Comparison of ENCODE assay signal across 26 cellular contexts in the genomic region with DNA sequence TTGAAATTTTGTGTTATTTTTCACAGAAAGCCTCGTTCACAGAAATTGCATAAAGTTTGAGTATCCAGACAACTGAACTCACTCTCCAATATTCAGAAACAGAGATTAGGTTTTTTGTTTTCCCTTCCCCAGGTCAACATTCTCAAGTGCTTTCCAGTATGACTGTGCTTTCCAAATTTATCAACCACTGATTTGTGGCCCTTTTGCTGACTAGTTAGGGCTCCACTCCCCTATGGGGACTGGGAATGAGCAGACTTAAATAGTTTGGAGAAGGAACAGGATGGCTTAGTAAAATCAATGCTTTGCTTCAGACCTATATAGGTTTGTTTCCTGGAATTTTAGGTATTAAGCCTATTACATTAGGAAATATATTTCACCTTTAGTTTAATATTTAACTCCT. TPM values are rescaled to one million over a fixed set of nuclear protein-coding genes. Genes with fewer than 3 reads are reported as not detected.
"Had no signal": no experiment of that assay in that cellular context is flagged by ENCODE, and none has a peak within 500 bp of the region (broad histone marks: within the 10 kb centered on the region; RNA-seq: fewer than 3 reads in every experiment).

No MANE protein-coding gene starts in this region.

- ATAC-seq: activated CD4-positive, alpha-beta T cell treated with anti-CD3 and anti-CD28 coated beads for 36 hours; activated CD8-positive, alpha-beta memory T cell treated with anti-CD3 and anti-CD28 coated beads, Interleukin-2, amount 10 ng/mL, durations not matched to agents 7 days and 5 days; activated CD8-positive, alpha-beta T cell treated with anti-CD3 and anti-CD28 coated beads, Interleukin-2, amount 10 ng/mL, durations not matched to agents 7 days and 5 days; activated naive CD8-positive, alpha-beta T cell treated with anti-CD3 and anti-CD28 coated beads, Interleukin-2, amount 50 U/mL, for 24 hours; esophagus mucosa had no signal

- H3K9me3 ChIP-seq: adrenal gland had no signal

- H3K4me3 ChIP-seq: adrenal gland, coronary artery, dorsolateral prefrontal cortex had no signal

- DNase-seq: activated CD4-positive, alpha-beta memory T cell treated with anti-CD3 and anti-CD28 coated beads for 36 hours; activated CD4-positive, alpha-beta T cell treated with anti-CD3 and anti-CD28 coated beads for 36 hours; activated CD4-positive, alpha-beta T cell treated with anti-CD3 and anti-CD28 coated beads, Interleukin-2, amount 10 ng/mL, durations not matched to agents 24 days and 14 days; activated CD4-positive, CD25-positive, alpha-beta regulatory T cell; activated CD4-positive, CD25-positive, alpha-beta regulatory T cell treated with anti-CD3 and anti-CD28 coated beads, Interleukin-2, amount 50 U/mL, for 72 hours; activated CD8-positive, alpha-beta memory T cell treated with anti-CD3 and anti-CD28 coated beads, Interleukin-2, amount 10 ng/mL, durations not matched to agents 7 days and 5 days; activated CD8-positive, alpha-beta memory T cell treated with anti-CD3 and anti-CD28 coated beads, Interleukin-2, amount 50 U/mL, for 4 hours; activated CD8-positive, alpha-beta T cell treated with anti-CD3 and anti-CD28 coated beads, Interleukin-2, amount 10 ng/mL, durations not matched to agents 7 days and 5 days; activated effector memory CD4-positive, alpha-beta T cell treated with anti-CD3 and anti-CD28 coated beads, Interleukin-2, amount 50 U/mL, for 16 hours; activated naive CD4-positive, alpha-beta T cell treated with anti-CD3 and anti-CD28 coated beads for 36 hours; activated naive CD8-positive, alpha-beta T cell treated with anti-CD3 and anti-CD28 coated beads for 36 hours; activated naive CD8-positive, alpha-beta T cell treated with anti-CD3 and anti-CD28 coated beads, Interleukin-2, amount 50 U/mL, for 24 hours; activated T-cell treated with anti-CD3 and anti-CD28 coated beads, Interleukin-2, amount 50 U/mL, for 1 hour; activated T-cell treated with anti-CD3 and anti-CD28 coated beads, Interleukin-2, amount 50 U/mL, for 48 hours; adrenal gland; effector memory CD4-positive, alpha-beta T cell; endodermal cell; T-helper 2 cell had no signal

- H3K4me1 ChIP-seq: adrenal gland had no signal

- H3K27me3 ChIP-seq: adrenal gland, brain microvascular endothelial cell, dorsolateral prefrontal cortex had no signal

- H3K36me3 ChIP-seq: adrenal gland, brain microvascular endothelial cell had no signal

- H3K27ac ChIP-seq: adrenal gland, brain microvascular endothelial cell, dorsolateral prefrontal cortex had no signal

RNA-seq across cellular contexts. Expression of a gene that starts 38.2 kb away (rescaled TPM):
- total RNA-seq: activated CD4-positive, alpha-beta memory T cell treated with anti-CD3 and anti-CD28 coated beads for 36 hours; activated CD4-positive, alpha-beta T cell treated with anti-CD3 and anti-CD28 coated beads, Interleukin-2, amount 10 ng/mL, durations not matched to agents 24 days and 14 days; activated CD8-positive, alpha-beta memory T cell treated with anti-CD3 and anti-CD28 coated beads for 36 hours; activated CD8-positive, alpha-beta memory T cell treated with anti-CD3 and anti-CD28 coated beads, Interleukin-2, amount 10 ng/mL, durations not matched to agents 7 days and 5 days; activated naive CD4-positive, alpha-beta T cell treated with anti-CD3 and anti-CD28 coated beads for 36 hours; activated T-helper 1 cell treated with anti-CD3 and anti-CD28 coated beads, Interleukin-12 subunit alpha, Interleukin-12 subunit beta, Interleukin-2, Interleukin-4 antibody, amounts not matched to agents 30 ng/mL and 10 ng/mL and 1 ng/mL, durations not matched to agents 14 hours and 24 hours and 36 hours; activated T-helper 2 cell treated with anti-CD3 and anti-CD28 coated beads, Interferon-gamma antibody, Interleukin-2, Interleukin-4, amounts not matched to agents 10 μg/mL and 5 μg/mL and 100 μg/mL, durations not matched to agents 14 hours and 24 hours and 36 hours; T-helper 1 cell treated with Interleukin-12 subunit alpha and Interleukin-12 subunit beta and Interleukin-4 antibody, amounts not matched to agents 30 ng/mL and 1 ng/mL, for 36 hours had no signal
